9 cellular contexts compared by ENCODE assay signal in the genomic region with DNA sequence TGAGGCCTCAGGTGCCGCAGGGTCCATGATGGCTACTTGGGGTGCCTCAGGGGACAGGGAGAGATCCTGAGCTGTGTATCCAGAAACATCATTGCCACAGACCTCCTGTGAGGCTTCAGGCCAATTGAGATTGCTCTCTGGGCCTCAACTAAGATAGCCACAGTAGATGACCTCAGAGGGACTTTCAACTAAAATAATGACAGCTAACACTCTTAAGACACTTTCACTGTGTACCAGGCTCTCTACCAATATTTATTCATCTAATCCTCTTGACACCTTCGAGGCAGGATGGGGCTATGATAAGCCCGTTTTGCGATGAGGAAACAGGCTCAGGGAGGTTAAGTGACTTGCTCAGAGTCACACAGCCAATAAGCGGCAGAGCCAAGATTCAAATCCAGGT. TPM values are rescaled to one million over a fixed set of nuclear protein-coding genes. Genes with fewer than 3 reads are reported as not detected.
"Had no signal": no experiment of that assay in that cellular context is flagged by ENCODE, and none has a peak within 500 bp of the region (broad histone marks: within the 10 kb centered on the region; RNA-seq: fewer than 3 reads in every experiment).

No MANE protein-coding gene starts in this region.

- FAIRE-seq: H1, H54 had no signal

- H3K4me1 ChIP-seq: HAP-1 had no signal

- H3K4me2 ChIP-seq: GM23338 had no signal

- H3K4me3 Mint-ChIP-seq: GM23338, H9, HFFc6 had no signal

- H3K36me3 ChIP-seq: HAP-1 had no signal

- H2AFZ ChIP-seq: GM23248, GM23338 had no signal

- H3K9me3 Mint-ChIP-seq: GM23338, H9, HFFc6 had no signal

- DNase-seq: GM23248, GOT3, HCEC 1CT, HFFc6 had no signal

- H3K9ac ChIP-seq: GM23248 had no signal

- H3K27ac Mint-ChIP-seq: GM23338, H9, HFFc6 had no signal

- H3K4me3 ChIP-seq: GM23248, GM23338, HAP-1 had no signal

- H3K27ac ChIP-seq: GM23248 had no signal

- H3K9me3 ChIP-seq: HAP-1 had no signal

RNA-seq across cellular contexts. Expression of a gene that starts 10.7 kb away (rescaled TPM):
- total RNA-seq: HFFc6 had no signal
- polyA plus RNA-seq: GM23248 had no signal
